In genomic region chr5:149140197-149141002, GRCh38 we compare ENCODE assay signal across 12 cellular contexts. TPM values are rescaled to one million over a fixed set of nuclear protein-coding genes. Genes with fewer than 3 reads are reported as not detected.
DNase-seq lines count a peak whose midpoint lies in the region; ATAC-seq, FAIRE-seq and TF ChIP-seq lines count a peak whose summit lies in the region.
"Had no signal": no experiment of that assay in that cellular context is flagged by ENCODE, and none has a peak within 500 bp of the region (broad histone marks: within the 10 kb centered on the region; RNA-seq: fewer than 3 reads in every experiment).

No MANE protein-coding gene starts in this region.

- H3K27me3 Mint-ChIP-seq in activated CD8-positive, alpha-beta T cell treated with anti-CD3 and anti-CD28 coated beads, Interleukin-2, amount 10 ng/mL, durations not matched to agents 7 days and 5 days (ENCODE audit: low read depth), result peaks cover 25% of the 10 kb centered on the region
- H3K27me3 Mint-ChIP-seq in activated CD8-positive, alpha-beta T cell treated with anti-CD3 and anti-CD28 coated beads for 36 hours, result peaks cover 20% of the 10 kb centered on the region
- H3K27me3 Mint-ChIP-seq in progenitor cell of endocrine pancreas, result peaks cover 41% of the 10 kb centered on the region

- TF ChIP-seq CTCF in activated CD8-positive, alpha-beta T cell treated with anti-CD3 and anti-CD28 coated beads for 36 hours (IDR thresholded peaks at IDR 0.05), result no peak
- no peak for TF ChIP-seq CTCF in esophagus muscularis mucosa (IDR thresholded peaks at IDR 0.05)
- TF ChIP-seq CTCF in progenitor cell of endocrine pancreas (IDR thresholded peaks at IDR 0.05; ENCODE audit: unreplicated experiment), result no peak
- TF ChIP-seq CTCF in vagina (IDR thresholded peaks at IDR 0.05), result no peak

- peaks cover 29 to 41% (median 40%) of the 10 kb centered on the region in 4 donors for H3K4me1 ChIP-seq in esophagus muscularis mucosa
- H3K4me1 ChIP-seq in vagina, result peaks cover 39% of the 10 kb centered on the region

- H3K36me3 Mint-ChIP-seq in activated CD8-positive, alpha-beta T cell treated with anti-CD3 and anti-CD28 coated beads, Interleukin-2, amount 10 ng/mL, durations not matched to agents 7 days and 5 days (ENCODE audit: low read depth), result no peaks in the 10 kb centered on the region
- no peaks in the 10 kb centered on the region for H3K36me3 Mint-ChIP-seq in activated CD8-positive, alpha-beta T cell treated with anti-CD3 and anti-CD28 coated beads for 36 hours (ENCODE audit: low read depth)
- no peaks in the 10 kb centered on the region for H3K36me3 Mint-ChIP-seq in progenitor cell of endocrine pancreas (ENCODE audit: insufficient read depth)

- H3K36me3 ChIP-seq in esophagus muscularis mucosa, result no peaks in the 10 kb centered on the region
- no peaks in the 10 kb centered on the region for H3K36me3 ChIP-seq in vagina
- H3K36me3 ChIP-seq: upper lobe of left lung had no signal

- H3K27me3 ChIP-seq in esophagus muscularis mucosa, result no peaks in the 10 kb centered on the region
- no peaks in the 10 kb centered on the region for H3K27me3 ChIP-seq in vagina
- H3K27me3 ChIP-seq: upper lobe of left lung had no signal

- H3K4me1 Mint-ChIP-seq in activated CD8-positive, alpha-beta T cell treated with anti-CD3 and anti-CD28 coated beads, Interleukin-2, amount 10 ng/mL, durations not matched to agents 7 days and 5 days (ENCODE audit: low read depth), result no peaks in the 10 kb centered on the region
- H3K4me1 Mint-ChIP-seq in activated CD8-positive, alpha-beta T cell treated with anti-CD3 and anti-CD28 coated beads for 36 hours (ENCODE audit: low read depth), result no peaks in the 10 kb centered on the region
- peaks cover 11% of the 10 kb centered on the region for H3K4me1 Mint-ChIP-seq in progenitor cell of endocrine pancreas (ENCODE audit: low read depth)
- H3K4me1 Mint-ChIP-seq: activated naive CD8-positive, alpha-beta T cell treated with anti-CD3 and anti-CD28 coated beads, Interleukin-2, amount 50 U/mL, for 24 hours had no signal

- H3K4me3 Mint-ChIP-seq in activated CD8-positive, alpha-beta T cell treated with anti-CD3 and anti-CD28 coated beads, Interleukin-2, amount 10 ng/mL, durations not matched to agents 7 days and 5 days, result peak overlapping the region; percentile 4
- H3K4me3 Mint-ChIP-seq in activated CD8-positive, alpha-beta T cell treated with anti-CD3 and anti-CD28 coated beads for 36 hours, result no peak overlapping the region
- peak overlapping the region; percentile 23 for H3K4me3 Mint-ChIP-seq in progenitor cell of endocrine pancreas (ENCODE audit: low read depth)

- CTCF ChIA-PET in activated CD8-positive, alpha-beta T cell treated with anti-CD3 and anti-CD28 coated beads, Interleukin-2, amount 10 ng/mL, durations not matched to agents 7 days and 5 days (lab: Charles Lee), result interaction anchor here (1.3 to 1.6 kb wide), 8 partner anchors 18 to 134 kb away, joined by 3 to 7 read pairs (median 4); no protein-coding TSS in a partner anchor
- CTCF ChIA-PET in activated CD8-positive, alpha-beta T cell treated with anti-CD3 and anti-CD28 coated beads for 36 hours (lab: Charles Lee), result interaction anchor here (0.8 to 4.2 kb wide), 16 partner anchors 8 to 400 kb away, joined by 3 to 39 read pairs (median 4); no protein-coding TSS in a partner anchor

- H3K27ac ChIP-seq in esophagus muscularis mucosa (replicated peaks in 1 of 4) (peak overlapping the region in 1 of 4 donors; percentile 76), vagina (no peak overlapping the region), caudate nucleus (ENCODE audit: low read depth, low read length) (no peak overlapping the region)

- no peak for ATAC-seq in activated CD8-positive, alpha-beta T cell treated with anti-CD3 and anti-CD28 coated beads, Interleukin-2, amount 10 ng/mL, durations not matched to agents 7 days and 5 days
- no peak for ATAC-seq in activated CD8-positive, alpha-beta T cell treated with anti-CD3 and anti-CD28 coated beads for 36 hours

- no peak for TF ChIP-seq POLR2A in esophagus muscularis mucosa (IDR thresholded peaks at IDR 0.05; ENCODE audit: low read depth)
- no peak for TF ChIP-seq POLR2A in vagina (IDR thresholded peaks at IDR 0.05)

- no peak overlapping the region for H3K27ac Mint-ChIP-seq in activated CD8-positive, alpha-beta T cell treated with anti-CD3 and anti-CD28 coated beads, Interleukin-2, amount 10 ng/mL, durations not matched to agents 7 days and 5 days
- no peak overlapping the region for H3K27ac Mint-ChIP-seq in activated CD8-positive, alpha-beta T cell treated with anti-CD3 and anti-CD28 coated beads for 36 hours
- no peak overlapping the region for H3K27ac Mint-ChIP-seq in progenitor cell of endocrine pancreas
- H3K27ac Mint-ChIP-seq: activated naive CD8-positive, alpha-beta T cell treated with anti-CD3 and anti-CD28 coated beads, Interleukin-2, amount 50 U/mL, for 24 hours had no signal

- H3K4me3 ChIP-seq in esophagus muscularis mucosa, result no peak overlapping the region
- no peak overlapping the region for H3K4me3 ChIP-seq in vagina

- WGBS in esophagus muscularis mucosa, result 84% methylated on average over 11 of the region's 11 CpGs

- TF ChIP-seq EP300 in esophagus muscularis mucosa (IDR thresholded peaks at IDR 0.05), result no peak

- H3K9me3 ChIP-seq in esophagus muscularis mucosa (no peaks in the 10 kb centered on the region), vagina (no peaks in the 10 kb centered on the region)
- H3K9me3 ChIP-seq: upper lobe of left lung had no signal

- intact Hi-C loops in activated CD8-positive, alpha-beta T cell treated with anti-CD3 and anti-CD28 coated beads for 36 hours (cut with micrococcal nuclease), result loop anchor here (2.0 kb wide), 1 partner anchor 128 kb away; no protein-coding TSS in a partner anchor
- intact Hi-C loops in esophagus muscularis mucosa (cut with DNase I), result loop anchor here (1.0 to 5.0 kb wide), 2 partner anchors 89 to 132 kb away; partner anchors contain the start of gene AFAP1L1
- intact Hi-C loops in vagina (cut with DNase I), result loop anchor here (2.0 kb wide), 1 partner anchor 86 kb away; no protein-coding TSS in a partner anchor

- H3K9me3 Mint-ChIP-seq in activated CD8-positive, alpha-beta T cell treated with anti-CD3 and anti-CD28 coated beads, Interleukin-2, amount 10 ng/mL, durations not matched to agents 7 days and 5 days (ENCODE audit: insufficient read depth), result no peaks in the 10 kb centered on the region
- no peaks in the 10 kb centered on the region for H3K9me3 Mint-ChIP-seq in activated CD8-positive, alpha-beta T cell treated with anti-CD3 and anti-CD28 coated beads for 36 hours
- no peaks in the 10 kb centered on the region for H3K9me3 Mint-ChIP-seq in progenitor cell of endocrine pancreas (ENCODE audit: low read depth)
- H3K9me3 Mint-ChIP-seq: activated naive CD8-positive, alpha-beta T cell treated with anti-CD3 and anti-CD28 coated beads, Interleukin-2, amount 50 U/mL, for 24 hours had no signal

- POLR2A ChIA-PET in activated CD8-positive, alpha-beta T cell treated with anti-CD3 and anti-CD28 coated beads, Interleukin-2, amount 10 ng/mL, durations not matched to agents 7 days and 5 days (lab: Charles Lee), result no interaction called here
- POLR2A ChIA-PET in activated CD8-positive, alpha-beta T cell treated with anti-CD3 and anti-CD28 coated beads for 36 hours (lab: Charles Lee), result no interaction called here

- DNase-seq in activated CD8-positive, alpha-beta T cell treated with anti-CD3 and anti-CD28 coated beads, Interleukin-2, amount 10 ng/mL, durations not matched to agents 7 days and 5 days, result no peak
- no peak for DNase-seq in activated CD8-positive, alpha-beta T cell treated with anti-CD3 and anti-CD28 coated beads for 36 hours
- peak; percentile 47 for DNase-seq in RCC 7860 (ENCODE audit: low spot score)
- DNase-seq in esophagus muscularis mucosa (ENCODE audit: extremely low spot score), result peak; percentile 21
- no peak for DNase-seq in progenitor cell of endocrine pancreas (ENCODE audit: low spot score, unreplicated experiment)
- no peak for DNase-seq in vagina (ENCODE audit: extremely low spot score in 2 of 2)
- DNase-seq in caudate nucleus (lab: John Stamatoyannopoulos, UW), result no peak
- no peak for DNase-seq in activated CD4-positive, alpha-beta T cell treated with anti-CD3 and anti-CD28 coated beads for 1 hour
- DNase-seq: NCI-H1417 treated with DMSO at 0.1 percent for 48 hours, NCI-H524 treated with DMSO at 0.1 percent for 48 hours had no signal

- FAIRE-seq in RCC 7860 (lab: Jason Lieb, UNC), result no peak

RNA-seq across cellular contexts. Expression of gene ABLIM3, which starts 0.9 kb away (rescaled TPM):
- total RNA-seq in activated CD8-positive, alpha-beta T cell treated with anti-CD3 and anti-CD28 coated beads, Interleukin-2, amount 10 ng/mL, durations not matched to agents 7 days and 5 days, result not detected
- total RNA-seq in activated CD8-positive, alpha-beta T cell treated with anti-CD3 and anti-CD28 coated beads for 36 hours, result not detected
- total RNA-seq in esophagus muscularis mucosa (10 to 100 TPM; 40.9 to 64.5 (median 45.8) TPM), progenitor cell of endocrine pancreas (0.27 and 0.48 TPM in 2 replicates), vagina (50.8 TPM)

Comparison
In these comparisons a context has a peak if more than half of its experiments do, and no peak if none do; other contexts are left out.
1. DNase-seq: peak in RCC 7860 (single experiment) and esophagus muscularis mucosa (single experiment); none in activated CD8-positive, alpha-beta T cell treated with anti-CD3 and anti-CD28 coated beads, Interleukin-2, amount 10 ng/mL, durations not matched to agents 7 days and 5 days (single experiment), activated CD8-positive, alpha-beta T cell treated with anti-CD3 and anti-CD28 coated beads for 36 hours (single experiment), progenitor cell of endocrine pancreas (single experiment), vagina (0 of 2), caudate nucleus (0 of 61) and activated CD4-positive, alpha-beta T cell treated with anti-CD3 and anti-CD28 coated beads for 1 hour (single experiment).
2. RNA of gene ABLIM3, which starts 0.9 kb away (total RNA-seq): 50.8 TPM in vagina (single experiment) and 40.9 to 64.5 TPM in esophagus muscularis mucosa; 0.27 to 0.48 TPM in progenitor cell of endocrine pancreas, not detected in activated CD8-positive, alpha-beta T cell treated with anti-CD3 and anti-CD28 coated beads, Interleukin-2, amount 10 ng/mL, durations not matched to agents 7 days and 5 days and not detected in activated CD8-positive, alpha-beta T cell treated with anti-CD3 and anti-CD28 coated beads for 36 hours; every median in the first group is over 10 times any median in the second.